Comparison of ENCODE assay signal across 24 cellular contexts in genomic region chr11:103488021-103488420, GRCh38.
DNase-seq lines count a peak whose midpoint lies in the region; ATAC-seq and TF ChIP-seq lines count a peak whose summit lies in the region.
"Had no signal": no experiment of that assay in that cellular context is flagged by ENCODE, and none has a peak within 500 bp of the region (broad histone marks: within the 10 kb centered on the region; RNA-seq: fewer than 3 reads in every experiment).

No MANE protein-coding gene starts in this region.

- no peaks in the 10 kb centered on the region for H3K9me3 Mint-ChIP-seq in activated T-cell treated with anti-CD3 and anti-CD28 coated beads, Interleukin-2, amount 50 U/mL, for 4 hours
- H3K9me3 Mint-ChIP-seq in activated T-cell treated with anti-CD3 and anti-CD28 coated beads, Interleukin-2, amount 50 U/mL, for 24 hours: no peaks in the 10 kb centered on the region
- no peaks in the 10 kb centered on the region for H3K9me3 Mint-ChIP-seq in stimulated activated naive CD8-positive, alpha-beta T cell treated with anti-CD3 and anti-CD28 coated beads, Interleukin-15, amount 100 ng/mL, for 72 hours
- H3K9me3 Mint-ChIP-seq: T-cell had no signal

- TF ChIP-seq CTCF in astrocyte of the spinal cord (IDR thresholded peaks at IDR 0.05; ENCODE audit: low read depth, low read length): no peak

- H3K27me3 Mint-ChIP-seq in activated T-cell treated with anti-CD3 and anti-CD28 coated beads, Interleukin-2, amount 50 U/mL, for 4 hours (ENCODE audit: low read depth): no peaks in the 10 kb centered on the region
- peaks cover 9% of the 10 kb centered on the region for H3K27me3 Mint-ChIP-seq in activated T-cell treated with anti-CD3 and anti-CD28 coated beads, Interleukin-2, amount 50 U/mL, for 24 hours
- peaks cover 6% of the 10 kb centered on the region for H3K27me3 Mint-ChIP-seq in stimulated activated naive CD8-positive, alpha-beta T cell treated with anti-CD3 and anti-CD28 coated beads, Interleukin-15, amount 100 ng/mL, for 72 hours
- H3K27me3 Mint-ChIP-seq: memory B cell, naive B cell had no signal

- H3K4me3 Mint-ChIP-seq in activated T-cell treated with anti-CD3 and anti-CD28 coated beads, Interleukin-2, amount 50 U/mL, for 4 hours: no peak overlapping the region
- no peak overlapping the region for H3K4me3 Mint-ChIP-seq in activated T-cell treated with anti-CD3 and anti-CD28 coated beads, Interleukin-2, amount 50 U/mL, for 24 hours
- peak overlapping the region in 1 of 2 donors; percentile 14 for H3K4me3 Mint-ChIP-seq in stimulated activated naive CD8-positive, alpha-beta T cell treated with anti-CD3 and anti-CD28 coated beads, Interleukin-15, amount 100 ng/mL, for 72 hours
- H3K4me3 Mint-ChIP-seq: memory B cell, naive B cell, T-cell had no signal

- no peak for DNase-seq in activated T-cell treated with anti-CD3 and anti-CD28 coated beads, Interleukin-2, amount 50 U/mL, for 4 hours
- no peak for DNase-seq in activated T-cell treated with anti-CD3 and anti-CD28 coated beads, Interleukin-2, amount 50 U/mL, for 24 hours
- DNase-seq in RPMI7951 (ENCODE audit: low read depth) (peak; percentile 10), astrocyte of the spinal cord (ENCODE audit: low read depth, low spot score) (peak; percentile 53), mesenteric fat pad (ENCODE audit: low spot score) (no peak), T1000 (lab: John Stamatoyannopoulos, UW) (no peak), NCI-H146 (lab: John Stamatoyannopoulos, UW) (no peak)
- DNase-seq in stimulated activated naive CD8-positive, alpha-beta T cell treated with anti-CD3 and anti-CD28 coated beads, Interleukin-15, amount 100 ng/mL, for 72 hours: peak; percentile 5 to 62
- DNase-seq: activated T-cell treated with anti-CD3 and anti-CD28 coated beads, Interleukin-2, amount 50 U/mL, for 48 hours; dermis blood vessel endothelial cell; erythroblast; kidney glomerular epithelial cell; naive B cell; NCI-H1105 treated with DMSO at 0.1 percent for 48 hours; NCI-H524; right cardiac atrium; SHP77 treated with DMSO at 0.1 percent for 48 hours; stimulated activated CD4-positive, alpha-beta T cell treated with anti-CD3 and anti-CD28 coated beads, Interleukin-12 subunit alpha, Interleukin-12 subunit beta, amount 100 ng/mL, for 4 hours; stimulated activated CD8-positive, alpha-beta memory T cell treated with anti-CD3 and anti-CD28 coated beads, Interleukin-4, amount 100 ng/mL, for 48 hours; T-cell had no signal

- no peak overlapping the region for H3K4me3 ChIP-seq in astrocyte of the spinal cord (ENCODE audit: low read depth, low read length)
- H3K4me3 ChIP-seq: BLaER1, cardiac muscle cell had no signal

- H3K27ac Mint-ChIP-seq in activated T-cell treated with anti-CD3 and anti-CD28 coated beads, Interleukin-2, amount 50 U/mL, for 24 hours: no peak overlapping the region
- H3K27ac Mint-ChIP-seq in stimulated activated naive CD8-positive, alpha-beta T cell treated with anti-CD3 and anti-CD28 coated beads, Interleukin-15, amount 100 ng/mL, for 72 hours: peak overlapping the region; percentile 65 to 70
- H3K27ac Mint-ChIP-seq: memory B cell, naive B cell, T-cell had no signal

- in situ Hi-C loops in astrocyte of the spinal cord (cut with HindIII; ENCODE audit: low sequenced_read_pairs): no loop called here

- peak; percentile 55 to 73 for ATAC-seq in activated T-cell treated with anti-CD3 and anti-CD28 coated beads, Interleukin-2, amount 50 U/mL, for 4 hours
- peak; percentile 95 for ATAC-seq in stimulated activated naive CD8-positive, alpha-beta T cell treated with anti-CD3 and anti-CD28 coated beads, Interleukin-15, amount 100 ng/mL, for 72 hours
- ATAC-seq: HCT116, right cardiac atrium, T-cell had no signal

- H3K36me3 Mint-ChIP-seq in activated T-cell treated with anti-CD3 and anti-CD28 coated beads, Interleukin-2, amount 50 U/mL, for 4 hours (ENCODE audit: insufficient read depth): no peaks in the 10 kb centered on the region
- H3K36me3 Mint-ChIP-seq in activated T-cell treated with anti-CD3 and anti-CD28 coated beads, Interleukin-2, amount 50 U/mL, for 24 hours (ENCODE audit: low read depth): no peaks in the 10 kb centered on the region
- H3K36me3 Mint-ChIP-seq: memory B cell, naive B cell, T-cell had no signal

- no peaks in the 10 kb centered on the region for H3K4me1 Mint-ChIP-seq in activated T-cell treated with anti-CD3 and anti-CD28 coated beads, Interleukin-2, amount 50 U/mL, for 4 hours (ENCODE audit: low read depth)
- H3K4me1 Mint-ChIP-seq in activated T-cell treated with anti-CD3 and anti-CD28 coated beads, Interleukin-2, amount 50 U/mL, for 24 hours (ENCODE audit: low read depth): peaks cover 10% of the 10 kb centered on the region
- peaks cover 9% of the 10 kb centered on the region for H3K4me1 Mint-ChIP-seq in stimulated activated naive CD8-positive, alpha-beta T cell treated with anti-CD3 and anti-CD28 coated beads, Interleukin-15, amount 100 ng/mL, for 72 hours
- H3K4me1 Mint-ChIP-seq: memory B cell, naive B cell, T-cell had no signal

Comparison
In these comparisons a context has a peak if more than half of its experiments do, and no peak if none do; other contexts are left out.
1. DNase-seq: peak in RPMI7951 (single experiment), astrocyte of the spinal cord (single experiment) and stimulated activated naive CD8-positive, alpha-beta T cell treated with anti-CD3 and anti-CD28 coated beads, Interleukin-15, amount 100 ng/mL, for 72 hours (2 of 2); none in activated T-cell treated with anti-CD3 and anti-CD28 coated beads, Interleukin-2, amount 50 U/mL, for 4 hours (single experiment), activated T-cell treated with anti-CD3 and anti-CD28 coated beads, Interleukin-2, amount 50 U/mL, for 24 hours (single experiment), mesenteric fat pad (single experiment), T1000 (single experiment) and NCI-H146 (single experiment).